ENCODE assay signal across 8 cellular contexts in genomic region chr19:57934820-57935665, GRCh38. TPM values are rescaled to one million over a fixed set of nuclear protein-coding genes. Genes with fewer than 3 reads are reported as not detected.
DNase-seq lines count a peak whose midpoint lies in the region; ATAC-seq and TF ChIP-seq lines count a peak whose summit lies in the region.

Gene ZNF418, minus strand, starts transcription at chr19:57935402. Its CDS starts 1,580 bp downstream, at chr19:57933822.

- H3K79me2 ChIP-seq in Loucy (ENCODE audit: insufficient read depth, low read length) = peaks cover 4% of the 10 kb centered on the region; the same call in 1 of the 2 replicates

- no peaks in the 10 kb centered on the region for H3K27me3 ChIP-seq in Loucy (ENCODE audit: insufficient read depth, low read length, poor library complexity, severe bottlenecking)
- no peaks in the 10 kb centered on the region for H3K27me3 ChIP-seq in testis

- H3K4me3 Mint-ChIP-seq in activated T-helper 17 cell treated with anti-CD3 and anti-CD28 coated beads, Interleukin-2, amount 50 U/mL, for 72 hours = peak within 1 kb of the TSS; percentile 89

- peaks cover 18% of the 10 kb centered on the region for H3K9me3 Mint-ChIP-seq in activated T-helper 17 cell treated with anti-CD3 and anti-CD28 coated beads, Interleukin-2, amount 50 U/mL, for 72 hours

- ATAC-seq in activated T-helper 17 cell treated with anti-CD3 and anti-CD28 coated beads, Interleukin-2, amount 50 U/mL, for 72 hours (replicated peaks) = peak; percentile 98

- H3K4me1 ChIP-seq in Loucy (ENCODE audit: insufficient read depth, low read length, poor library complexity, severe bottlenecking) = no peaks in the 10 kb centered on the region
- no peaks in the 10 kb centered on the region for H3K4me1 ChIP-seq in testis

- H3K36me3 Mint-ChIP-seq in activated T-helper 17 cell treated with anti-CD3 and anti-CD28 coated beads, Interleukin-2, amount 50 U/mL, for 72 hours (ENCODE audit: low read depth) = peaks cover 43% of the 10 kb centered on the region

- no peak within 1 kb of the TSS for H2AFZ ChIP-seq in Loucy (ENCODE audit: low read length)

- peak within 1 kb of the TSS; percentile 84 for H3K27ac Mint-ChIP-seq in activated T-helper 17 cell treated with anti-CD3 and anti-CD28 coated beads, Interleukin-2, amount 50 U/mL, for 72 hours

- H3F3A ChIP-seq in Loucy (ENCODE audit: low read depth) = no peaks in the 10 kb centered on the region

- peak within 1 kb of the TSS; percentile 65 for H3K9ac ChIP-seq in Loucy (ENCODE audit: low read depth, low read length, poor library complexity, severe bottlenecking)

- intact Hi-C loops in testis (cut with DNase I; ENCODE audit: low total_unique reads) = no loop called here

- no peak for TF ChIP-seq CTCF in GM12865 (IDR thresholded peaks at IDR 0.05; ENCODE audit: insufficient read depth, low read depth, low read length, missing control alignments)
- no peak for TF ChIP-seq CTCF in Loucy (conservative IDR thresholded peaks at IDR 0.05; ENCODE audit: low read length)
- no peak for TF ChIP-seq CTCF in fibroblast of the aortic adventitia (IDR thresholded peaks at IDR 0.05; ENCODE audit: insufficient read depth, low read length)
- no peak for TF ChIP-seq CTCF in testis (IDR thresholded peaks at IDR 0.05)

- no peaks in the 10 kb centered on the region for H3K27me3 Mint-ChIP-seq in activated T-helper 17 cell treated with anti-CD3 and anti-CD28 coated beads, Interleukin-2, amount 50 U/mL, for 72 hours

- no peak for TF ChIP-seq POLR2A in testis (IDR thresholded peaks at IDR 0.05)

- H3K4me3 ChIP-seq in GM12865 (ENCODE audit: low read depth, low read length) (peak within 1 kb of the TSS; percentile 59), Loucy (ENCODE audit: low read length, poor library complexity, severe bottlenecking) (peak within 1 kb of the TSS; percentile 68), fibroblast of the aortic adventitia (ENCODE audit: low read depth, low read length) (peak within 1 kb of the TSS; percentile 87), testis (peak within 1 kb of the TSS; percentile 71 to 88)

- no peaks in the 10 kb centered on the region for H4K20me1 ChIP-seq in Loucy (ENCODE audit: insufficient read depth, low read length, poor library complexity, severe bottlenecking)

- peak within 1 kb of the TSS; percentile 80 to 81 for H3K27ac ChIP-seq in testis

- H3K4me2 ChIP-seq in Loucy (ENCODE audit: low read depth, low read length, poor library complexity, severe bottlenecking) = peak within 1 kb of the TSS; percentile 13

- DNase-seq in GM12865 (ENCODE audit: low read depth) (peak; percentile 77), fibroblast of the aortic adventitia (ENCODE audit: low read depth) (peak; percentile 87), myocyte (ENCODE audit: low read depth) (peak; percentile 68), testis (peak; percentile 91), NCI-H446 (lab: John Stamatoyannopoulos, UW) (no peak), NCI-H2227 treated with DMSO at 0.1 percent for 48 hours (lab: John Stamatoyannopoulos, UW) (no peak)

- 3 to 4% methylated on average over 40 to 45 of the region's 54 CpGs for WGBS in testis, 2 donors

- no peaks in the 10 kb centered on the region for H3K9me2 ChIP-seq in Loucy (replicated peaks; ENCODE audit: low read depth, low read length)

- no peaks in the 10 kb centered on the region for H3K4me1 Mint-ChIP-seq in activated T-helper 17 cell treated with anti-CD3 and anti-CD28 coated beads, Interleukin-2, amount 50 U/mL, for 72 hours

- H3K9me3 ChIP-seq in Loucy (ENCODE audit: insufficient read depth, low read depth, low read length) (no peaks in the 10 kb centered on the region; the same call in 1 of the 2 replicates), testis (no peaks in the 10 kb centered on the region)

- H3K36me3 ChIP-seq in Loucy (ENCODE audit: insufficient read depth, low read length) (peaks cover 3% of the 10 kb centered on the region; the same call in 1 of the 2 replicates), testis (ENCODE audit: low read depth, missing control alignments) (no peaks in the 10 kb centered on the region)

RNA-seq across cellular contexts. Expression of gene ZNF418, which starts in this region (rescaled TPM):
- 1 to 10 TPM; 1.0 to 6.7 TPM for total RNA-seq in activated T-helper 17 cell treated with anti-CD3 and anti-CD28 coated beads, Interleukin-2, amount 50 U/mL, for 72 hours
- 3.6 and 13.6 TPM in 2 replicates for total RNA-seq in fibroblast of the aortic adventitia (ENCODE audit: low replicate concordance)
- 3.1 and 4.7 TPM in 2 replicates for total RNA-seq in myocyte
- polyA plus RNA-seq in myocyte (2012) = 2.1 TPM
- 10 to 100 TPM; 16.6 to 22.0 TPM for total RNA-seq in testis
- polyA plus RNA-seq in testis (ENCODE audit: insufficient read depth, low read depth, low replicate concordance) = 10.4 TPM

Comparison
In these comparisons a context has a peak if more than half of its experiments do, and no peak if none do; other contexts are left out.
1. DNase-seq: peak in GM12865 (single experiment), fibroblast of the aortic adventitia (single experiment), myocyte (single experiment) and testis (single experiment); none in NCI-H446 (0 of 2) and NCI-H2227 treated with DMSO at 0.1 percent for 48 hours (single experiment).
2. Peak in every context shown above with its lines, with median percentiles within 50 percentile points of each other: H3K4me3 ChIP-seq.